In the genomic region with DNA sequence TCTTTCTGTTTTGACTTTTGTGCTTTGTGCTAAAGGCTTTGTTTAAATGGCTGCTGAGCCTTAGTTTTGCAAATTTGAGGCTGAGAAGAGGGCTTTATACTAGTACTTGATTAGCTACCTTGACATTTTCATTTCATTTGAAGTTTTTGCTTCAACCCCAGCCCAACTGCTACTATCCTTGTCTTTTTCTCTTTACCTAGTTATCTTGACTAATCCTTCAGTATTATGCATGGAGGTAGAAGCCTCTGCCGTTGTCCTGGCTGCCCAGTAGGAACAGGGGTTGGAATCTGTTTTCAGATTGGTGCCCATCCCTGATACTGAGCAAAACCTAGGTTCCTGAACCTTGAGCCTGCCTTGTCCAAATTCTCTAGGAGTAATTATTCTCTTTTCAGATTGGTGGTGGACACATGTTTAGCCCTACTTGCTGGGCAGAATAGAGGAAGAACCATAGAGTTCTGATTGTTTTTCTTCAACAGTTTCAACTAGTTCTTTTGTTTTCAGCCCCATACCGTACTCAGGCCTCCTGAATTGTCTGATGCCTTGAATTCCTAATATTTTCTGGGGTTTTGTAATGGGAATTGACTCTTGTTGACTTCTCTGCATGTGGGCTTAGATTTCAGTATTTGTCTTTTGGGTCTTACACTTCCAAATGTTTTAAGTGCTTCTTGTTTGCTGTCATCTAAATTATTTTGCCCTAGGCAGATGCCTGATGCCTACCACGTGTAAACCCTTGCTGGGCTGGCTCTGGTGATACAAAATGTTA, we compare ENCODE assay signal across 16 cellular contexts.
"Had no signal": no experiment of that assay in that cellular context is flagged by ENCODE, and none has a peak within 500 bp of the region (broad histone marks: within the 10 kb centered on the region; RNA-seq: fewer than 3 reads in every experiment).

No MANE protein-coding gene starts in this region.

- H3K4me3 ChIP-seq: ascending aorta, heart left ventricle, lower lobe of right lung, testis had no signal

- H3K27ac ChIP-seq: ascending aorta, heart left ventricle, lower lobe of right lung, neutrophil, testis, VCaP had no signal

- DNase-seq: activated CD4-positive, alpha-beta T cell treated with anti-CD3 and anti-CD28 coated beads for 4 hours; activated CD8-positive, alpha-beta memory T cell treated with anti-CD3 and anti-CD28 coated beads, Interleukin-2, amount 50 U/mL, for 4 hours; activated CD8-positive, alpha-beta T cell treated with anti-CD3 and anti-CD28 coated beads for 36 hours; activated naive CD4-positive, alpha-beta T cell; activated naive CD8-positive, alpha-beta T cell treated with anti-CD3 and anti-CD28 coated beads, Interleukin-2, amount 50 U/mL, for 24 hours; heart left ventricle; left cardiac atrium; lower lobe of right lung; naive thymus-derived CD4-positive, alpha-beta T cell; retina; stimulated activated CD4-positive, alpha-beta T cell treated with anti-CD3 and anti-CD28 coated beads, Interleukin-4, amount 100 ng/mL, for 4 hours; stimulated activated naive CD8-positive, alpha-beta T cell treated with anti-CD3 and anti-CD28 coated beads, Interleukin-15, amount 100 ng/mL, for 72 hours; testis had no signal

- H3K27me3 ChIP-seq: ascending aorta, heart left ventricle, neutrophil, testis had no signal

- H3K4me1 ChIP-seq: ascending aorta, lower lobe of right lung, testis had no signal

- H3K36me3 ChIP-seq: ascending aorta, heart left ventricle, lower lobe of right lung, neutrophil had no signal

- H3K9me3 ChIP-seq: ascending aorta, lower lobe of right lung, neutrophil, testis had no signal
